14 cellular contexts compared by ENCODE assay signal in the genomic region with DNA sequence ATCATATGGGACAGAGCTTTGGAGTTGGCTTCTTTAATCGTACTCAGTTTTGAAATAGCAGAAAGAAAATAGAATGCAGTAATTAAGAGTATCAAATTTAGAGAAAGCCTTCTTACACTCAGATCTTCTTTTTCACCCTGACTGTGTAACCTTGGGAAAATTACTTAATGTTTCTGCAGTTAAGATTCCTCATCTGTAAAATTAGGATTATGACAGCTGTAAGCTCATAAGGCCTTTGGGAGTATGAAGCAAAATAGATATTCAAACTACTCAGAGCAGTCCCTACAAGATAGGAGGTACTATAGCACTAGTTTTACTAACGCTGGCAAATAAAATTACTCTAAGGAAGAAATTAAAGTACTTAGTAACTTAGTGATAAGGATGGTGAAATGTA. TPM values are rescaled to one million over a fixed set of nuclear protein-coding genes. Genes with fewer than 3 reads are reported as not detected.
DNase-seq lines count a peak whose midpoint lies in the region; ATAC-seq, FAIRE-seq and TF ChIP-seq lines count a peak whose summit lies in the region.
"Had no signal": no experiment of that assay in that cellular context is flagged by ENCODE, and none has a peak within 500 bp of the region (broad histone marks: within the 10 kb centered on the region; RNA-seq: fewer than 3 reads in every experiment).

No MANE protein-coding gene starts in this region.

- no peaks in the 10 kb centered on the region for H3K36me3 ChIP-seq in KMS-11 (ENCODE audit: insufficient read depth)
- H3K36me3 ChIP-seq in mucosa of rectum (ENCODE audit: control insufficient read depth in 2 of 2, insufficient read depth in 2 of 2, low read length in 2 of 2): no peaks in the 10 kb centered on the region
- H3K36me3 ChIP-seq in suprapubic skin: no peaks in the 10 kb centered on the region
- H3K36me3 ChIP-seq in pancreas: no peaks in the 10 kb centered on the region

- DNase-seq in astrocyte of the spinal cord (ENCODE audit: low read depth, low spot score): no peak
- no peak for DNase-seq in suprapubic skin (ENCODE audit: low spot score in 2 of 2)
- DNase-seq in pancreas: no peak
- DNase-seq in ureter (ENCODE audit: low spot score): no peak
- DNase-seq: activated naive CD4-positive, alpha-beta T cell; hypothalamus; NCI-H1930; NK-92 treated with Interleukin-12 subunit alpha and Interleukin-12 subunit beta, amount 100 ng/mL, for 24 hours; stimulated activated CD8-positive, alpha-beta memory T cell treated with anti-CD3 and anti-CD28 coated beads, Interleukin-4, amount 100 ng/mL, for 48 hours; T-cell had no signal

- no peak for TF ChIP-seq CTCF in KMS-11 (conservative IDR thresholded peaks at IDR 0.05; ENCODE audit: low read depth, low read length)
- no peak for TF ChIP-seq CTCF in astrocyte of the spinal cord (IDR thresholded peaks at IDR 0.05; ENCODE audit: low read depth, low read length)
- no peak for TF ChIP-seq CTCF in suprapubic skin (IDR thresholded peaks at IDR 0.05)
- no peak for TF ChIP-seq CTCF in pancreas (IDR thresholded peaks at IDR 0.05)

- TF ChIP-seq EP300 in suprapubic skin (IDR thresholded peaks at IDR 0.05): no peak

- ATAC-seq in pancreas: no peak
- no peak for ATAC-seq in HG02642 (IDR thresholded peaks at IDR 0.05; ENCODE audit: poor library complexity, unreplicated experiment)
- ATAC-seq: T-cell had no signal

- no peaks in the 10 kb centered on the region for H3K79me2 ChIP-seq in KMS-11 (ENCODE audit: insufficient read depth, low read depth)

- H3K9ac ChIP-seq in KMS-11 (peak overlapping the region; percentile 57), mucosa of rectum (ENCODE audit: low read depth in 1 of 2, low read length in 2 of 2) (no peak overlapping the region)

- H3K4me1 ChIP-seq in KMS-11 (ENCODE audit: low read depth, poor library complexity, severe bottlenecking) (peaks cover 54% of the 10 kb centered on the region), mucosa of rectum (ENCODE audit: control insufficient read depth in 2 of 2, insufficient read depth in 2 of 2, low read length in 2 of 2) (no peaks in the 10 kb centered on the region), suprapubic skin (peaks cover 6% of the 10 kb centered on the region), pancreas (no peaks in the 10 kb centered on the region)

- no peak for TF ChIP-seq POLR2A in suprapubic skin (IDR thresholded peaks at IDR 0.05)

- intact Hi-C loops in pancreas (cut with DNase I): loop anchor here in 1 of 3 donors (5.0 kb wide), 1 partner anchor 452 kb away; no protein-coding TSS in a partner anchor

- FAIRE-seq in pancreas (lab: Jason Lieb, UNC): no peak
- FAIRE-seq: H1 had no signal

- in situ Hi-C loops in astrocyte of the spinal cord (cut with HindIII; ENCODE audit: low sequenced_read_pairs): no loop called here

- peak overlapping the region; percentile 88 for H3K4me2 ChIP-seq in KMS-11

- 46% methylated on average over 2 of the region's 2 CpGs for WGBS in suprapubic skin
- WGBS in pancreas, 2 donors: 71 to 84% methylated on average over 2 of the region's 2 CpGs

- no peaks in the 10 kb centered on the region for H3K27me3 ChIP-seq in KMS-11 (ENCODE audit: insufficient read depth, low read depth)
- no peaks in the 10 kb centered on the region for H3K27me3 ChIP-seq in mucosa of rectum (ENCODE audit: control insufficient read depth in 2 of 2, insufficient read depth in 2 of 2, low read length in 2 of 2)
- no peaks in the 10 kb centered on the region for H3K27me3 ChIP-seq in suprapubic skin
- H3K27me3 ChIP-seq in pancreas: no peaks in the 10 kb centered on the region

- no peaks in the 10 kb centered on the region for H4K20me1 ChIP-seq in KMS-11 (ENCODE audit: insufficient read depth)

- no peak overlapping the region for H3K4me3 ChIP-seq in KMS-11 (IDR thresholded peaks at IDR 0.05; ENCODE audit: insufficient read depth, low read depth, low read length)
- peak overlapping the region; percentile 0 for H3K4me3 ChIP-seq in astrocyte of the spinal cord (ENCODE audit: low read depth, low read length)
- peak overlapping the region in 1 of 2 donors; percentile 46 for H3K4me3 ChIP-seq in mucosa of rectum (ENCODE audit: low read length in 2 of 2)
- H3K4me3 ChIP-seq in suprapubic skin: peak overlapping the region; percentile 19
- no peak overlapping the region for H3K4me3 ChIP-seq in pancreas

- peak overlapping the region; percentile 80 for H2AFZ ChIP-seq in KMS-11 (ENCODE audit: low read depth)

- no peaks in the 10 kb centered on the region for H3K9me3 ChIP-seq in mucosa of rectum (ENCODE audit: control insufficient read depth in 2 of 2, low read length in 2 of 2)
- no peaks in the 10 kb centered on the region for H3K9me3 ChIP-seq in suprapubic skin
- H3K9me3 ChIP-seq in pancreas: no peaks in the 10 kb centered on the region

- H3K27ac ChIP-seq in KMS-11: peak overlapping the region; percentile 88
- peak overlapping the region; percentile 24 to 63 for H3K27ac ChIP-seq in mucosa of rectum (ENCODE audit: low read depth in 2 of 2, low read length in 2 of 2)
- peak overlapping the region; percentile 85 for H3K27ac ChIP-seq in suprapubic skin
- H3K27ac ChIP-seq in pancreas: peak overlapping the region in 2 of 4 donors; percentile 1 to 10

RNA-seq across cellular contexts. Expression of a gene that starts 5.6 kb away (rescaled TPM):
- total RNA-seq in suprapubic skin (10 to 100 TPM; 19.2 to 73.2 (median 54.9) TPM), pancreas (100 to 1,000 TPM in 2 of 6 donors, 10 to 100 TPM in 4; 10.6 to 746 (median 37.7) TPM), ureter (174 TPM)
- 10 to 100 TPM; 10.8 to 16.7 TPM for polyA plus RNA-seq in pancreas

Comparison
In these comparisons a context has a peak if more than half of its experiments do, and no peak if none do; other contexts are left out.
1. H3K4me3 ChIP-seq: peak in astrocyte of the spinal cord (single experiment) and suprapubic skin (single experiment); none in KMS-11 (single experiment) and pancreas (0 of 4).